Comparison of ENCODE assay signal across 11 cellular contexts in the genomic region with DNA sequence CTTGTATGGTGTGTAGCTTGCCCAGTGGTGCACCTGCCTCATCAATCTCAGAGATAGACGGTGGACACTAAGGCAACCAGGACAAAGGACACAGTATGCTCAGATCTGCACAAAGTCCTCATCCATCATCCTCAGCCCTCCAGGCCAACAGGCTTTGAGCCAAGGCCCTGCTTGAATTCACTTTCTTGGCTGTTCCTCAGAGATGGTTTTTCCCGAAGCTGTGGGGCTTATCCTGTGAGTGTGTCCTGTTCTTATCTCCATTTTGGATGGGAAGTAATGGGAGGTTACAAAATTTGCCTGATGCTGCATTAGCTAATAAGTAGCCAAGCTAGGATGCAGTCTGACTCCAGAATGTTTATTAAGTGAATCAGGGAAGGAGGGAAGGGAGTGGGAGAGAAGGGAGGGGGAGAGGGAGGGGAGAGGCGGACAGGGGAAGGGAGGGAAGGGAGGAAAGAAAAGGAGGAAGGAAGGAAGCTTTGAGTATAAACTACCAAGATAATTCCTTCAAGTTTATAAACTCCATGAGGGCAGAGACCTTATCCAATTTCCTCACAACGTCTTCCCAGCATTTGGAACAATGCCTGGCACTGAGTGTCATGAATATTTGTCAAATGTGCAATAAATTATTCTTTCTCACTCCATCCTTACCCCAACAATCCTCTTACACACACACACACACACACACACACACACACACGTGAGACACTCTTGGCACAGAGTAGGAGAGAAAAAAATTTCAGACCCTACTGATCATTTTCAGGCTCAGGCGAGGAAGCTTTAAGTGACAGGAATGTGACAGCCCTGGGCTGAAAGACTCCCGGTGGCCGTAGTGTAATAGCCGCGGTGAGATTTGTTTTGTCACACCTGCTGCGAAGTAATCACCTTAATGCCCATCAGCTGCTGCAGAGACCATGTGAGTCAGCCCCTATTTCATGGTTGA.
A peak's percentile ranks its signal among the peaks of the same experiment; 100 is the strongest.
DNase-seq lines count a peak whose midpoint lies in the region; ATAC-seq and TF ChIP-seq lines count a peak whose summit lies in the region.
"Had no signal": no experiment of that assay in that cellular context is flagged by ENCODE, and none has a peak within 500 bp of the region (broad histone marks: within the 10 kb centered on the region; RNA-seq: fewer than 3 reads in every experiment).

No MANE protein-coding gene starts in this region.

- peaks cover 12% of the 10 kb centered on the region for H3K36me3 ChIP-seq in skeletal muscle satellite cell (ENCODE audit: insufficient read depth, low read length)

- TF ChIP-seq CTCF in cardiac fibroblast (IDR thresholded peaks at IDR 0.05; ENCODE audit: low read depth, low read length) = no peak

- no peaks in the 10 kb centered on the region for H3K36me3 Mint-ChIP-seq in effector memory CD8-positive, alpha-beta T cell (ENCODE audit: insufficient read depth)

- no peak overlapping the region for H3K9ac ChIP-seq in skeletal muscle satellite cell (ENCODE audit: low read depth, low read length)

- DNase-seq in HCEC 1CT (peak; percentile 56), cardiac fibroblast (ENCODE audit: low read depth in 2 of 2) (peak; percentile 54 to 94), kidney glomerular epithelial cell (lab: John Stamatoyannopoulos, UW) (peak; percentile 77), T-helper 2 cell (no peak), NCI-H128 (lab: John Stamatoyannopoulos, UW; ENCODE audit: unreplicated experiment) (no peak), NCI-H2171 treated with DMSO at 0.1 percent for 48 hours (lab: John Stamatoyannopoulos, UW) (no peak)
- DNase-seq in effector memory CD8-positive, alpha-beta T cell = no peak
- DNase-seq: activated CD8-positive, alpha-beta memory T cell treated with anti-CD3 and anti-CD28 coated beads, Interleukin-2, amount 50 U/mL, for 48 hours; midbrain had no signal

- H3K4me1 Mint-ChIP-seq in effector memory CD8-positive, alpha-beta T cell (ENCODE audit: low read depth in 2 of 2) = peaks cover 13 to 18% of the 10 kb centered on the region in 2 donors

- H3K27ac Mint-ChIP-seq in effector memory CD8-positive, alpha-beta T cell = no peak overlapping the region

- H3K4me3 Mint-ChIP-seq in effector memory CD8-positive, alpha-beta T cell = no peak overlapping the region

- no peaks in the 10 kb centered on the region for H3K27me3 ChIP-seq in skeletal muscle satellite cell (ENCODE audit: control insufficient read depth, insufficient read depth, low read length)
- H3K27me3 ChIP-seq: SJSA1 had no signal

- H3K27me3 Mint-ChIP-seq in effector memory CD8-positive, alpha-beta T cell = no peaks in the 10 kb centered on the region

- H3K4me3 ChIP-seq in cardiac fibroblast (replicated peaks in 1 of 2; ENCODE audit: low read depth in 2 of 2, low read length in 2 of 2) = no peak overlapping the region
- H3K4me3 ChIP-seq in skeletal muscle satellite cell (ENCODE audit: low read length) = no peak overlapping the region
- H3K4me3 ChIP-seq: SJSA1 had no signal

- no peaks in the 10 kb centered on the region for H3K9me3 Mint-ChIP-seq in effector memory CD8-positive, alpha-beta T cell

- peaks cover 17% of the 10 kb centered on the region for H3K4me1 ChIP-seq in skeletal muscle satellite cell (ENCODE audit: control insufficient read depth, insufficient read depth, low read length)
- H3K4me1 ChIP-seq: SJSA1 had no signal

- no peaks in the 10 kb centered on the region for H3K9me3 ChIP-seq in skeletal muscle satellite cell (replicated peaks; ENCODE audit: low read length)
- H3K9me3 ChIP-seq: SJSA1 had no signal

- no peak for ATAC-seq in effector memory CD8-positive, alpha-beta T cell (replicated peaks)

- H3K4me2 ChIP-seq in skeletal muscle satellite cell (ENCODE audit: low read length) = peak overlapping the region; percentile 32

Comparison
In these comparisons a context has a peak if more than half of its experiments do, and no peak if none do; other contexts are left out.
1. DNase-seq: peak in HCEC 1CT (single experiment), cardiac fibroblast (2 of 2) and kidney glomerular epithelial cell (single experiment); none in T-helper 2 cell (0 of 5), effector memory CD8-positive, alpha-beta T cell (0 of 3), NCI-H128 (single experiment) and NCI-H2171 treated with DMSO at 0.1 percent for 48 hours (single experiment).